Comparison of ENCODE assay signal across 28 cellular contexts in genomic region chr20:40294175-40294574, GRCh38.
A peak's percentile ranks its signal among the peaks of the same experiment; 100 is the strongest.
DNase-seq lines count a peak whose midpoint lies in the region; TF ChIP-seq lines count a peak whose summit lies in the region.
"Had no signal": no experiment of that assay in that cellular context is flagged by ENCODE, and none has a peak within 500 bp of the region (broad histone marks: within the 10 kb centered on the region; RNA-seq: fewer than 3 reads in every experiment).

No MANE protein-coding gene starts in this region.

- no peak for TF ChIP-seq POLR2A in esophagus muscularis mucosa (IDR thresholded peaks at IDR 0.05; ENCODE audit: low read depth)

- DNase-seq in esophagus muscularis mucosa (ENCODE audit: extremely low spot score) (peak; percentile 70), osteocyte (ENCODE audit: extremely low spot score, unreplicated experiment) (no peak), tibial artery (peak; percentile 55 to 74), endodermal cell (no peak), RPMI8226 (no peak), NCI-H2107 (lab: John Stamatoyannopoulos, UW) (no peak)
- DNase-seq: activated CD4-positive, alpha-beta memory T cell treated with anti-CD3 and anti-CD28 coated beads, Interleukin-2, amount 10 ng/mL, durations not matched to agents 7 days and 5 days; activated CD4-positive, alpha-beta T cell treated with anti-CD3 and anti-CD28 coated beads for 1 hour; activated CD8-positive, alpha-beta memory T cell treated with anti-CD3 and anti-CD28 coated beads, Interleukin-2, amount 50 U/mL, for 4 hours; activated naive CD4-positive, alpha-beta T cell; activated naive CD8-positive, alpha-beta T cell treated with anti-CD3 and anti-CD28 coated beads, Interleukin-2, amount 50 U/mL, for 24 hours; cerebellar nuclear complex; head of caudate nucleus; lower lobe of right lung; naive thymus-derived CD4-positive, alpha-beta T cell; NCI-H1048; NCI-H187; NCI-H2171 treated with DMSO at 0.1 percent for 48 hours; NCI-H524; NK-92 treated with Interleukin-12 subunit alpha and Interleukin-12 subunit beta, amount 100 ng/mL, for 24 hours; occipital lobe; PC-3; stimulated activated CD8-positive, alpha-beta memory T cell treated with anti-CD3 and anti-CD28 coated beads, Interleukin-4, amount 100 ng/mL, for 48 hours; T-helper 17 cell had no signal

- H3K27me3 Mint-ChIP-seq in brain (peaks cover 8% of the 10 kb centered on the region), osteocyte (ENCODE audit: unreplicated experiment) (no peaks in the 10 kb centered on the region), endodermal cell (ENCODE audit: insufficient read depth) (no peaks in the 10 kb centered on the region)
- H3K27me3 Mint-ChIP-seq: activated CD4-positive, alpha-beta memory T cell treated with anti-CD3 and anti-CD28 coated beads, Interleukin-2, amount 10 ng/mL, durations not matched to agents 7 days and 5 days; activated naive CD8-positive, alpha-beta T cell treated with anti-CD3 and anti-CD28 coated beads, Interleukin-2, amount 50 U/mL, for 24 hours had no signal

- H3K4me1 ChIP-seq in esophagus muscularis mucosa (peaks cover 0 to 21% (median 18%) of the 10 kb centered on the region in 4 donors), tibial artery (peaks cover 0 to 35% (median 20%) of the 10 kb centered on the region in 4 donors), endodermal cell (ENCODE audit: control insufficient read depth, insufficient read depth, low read length) (peaks cover 9% of the 10 kb centered on the region)
- H3K4me1 ChIP-seq: BLaER1, lower lobe of right lung had no signal

- H3K4me3 ChIP-seq in esophagus muscularis mucosa (no peak overlapping the region), tibial artery (no peak overlapping the region), endodermal cell (ENCODE audit: low read length) (no peak overlapping the region)
- H3K4me3 ChIP-seq: BLaER1, GM12878, lower lobe of right lung had no signal

- intact Hi-C loops in esophagus muscularis mucosa (cut with DNase I) (no loop called here), tibial artery (cut with DNase I; ENCODE audit: low total_unique reads) (no loop called here)

- H3K36me3 ChIP-seq in esophagus muscularis mucosa (no peaks in the 10 kb centered on the region), tibial artery (no peaks in the 10 kb centered on the region), endodermal cell (ENCODE audit: control insufficient read depth, insufficient read depth, low read length) (no peaks in the 10 kb centered on the region)
- H3K36me3 ChIP-seq: BLaER1, lower lobe of right lung had no signal

- H3K4me3 Mint-ChIP-seq in brain (peak overlapping the region in 1 of 5 experiments; percentile 42), osteocyte (ENCODE audit: unreplicated experiment) (no peak overlapping the region), endodermal cell (no peak overlapping the region)
- H3K4me3 Mint-ChIP-seq: activated CD4-positive, alpha-beta memory T cell treated with anti-CD3 and anti-CD28 coated beads, Interleukin-2, amount 10 ng/mL, durations not matched to agents 7 days and 5 days; activated naive CD8-positive, alpha-beta T cell treated with anti-CD3 and anti-CD28 coated beads, Interleukin-2, amount 50 U/mL, for 24 hours; naive thymus-derived CD4-positive, alpha-beta T cell; stimulated activated naive CD8-positive, alpha-beta T cell treated with anti-CD3 and anti-CD28 coated beads, Interleukin-15, Interleukin-2, amounts not matched to agents 100 ng/mL and 50 ng/mL, for 24 hours; T-helper 17 cell had no signal

- no peaks in the 10 kb centered on the region for H3K27me3 ChIP-seq in esophagus muscularis mucosa
- H3K27me3 ChIP-seq in tibial artery, result no peaks in the 10 kb centered on the region
- H3K27me3 ChIP-seq in endodermal cell (ENCODE audit: control insufficient read depth, insufficient read depth, low read length, poor library complexity, severe bottlenecking), result no peaks in the 10 kb centered on the region
- H3K27me3 ChIP-seq: BLaER1 had no signal

- H3K27ac Mint-ChIP-seq in brain, result peak overlapping the region in 3 of 5 experiments; percentile 23 to 59 (median 30)
- peak overlapping the region; percentile 39 for H3K27ac Mint-ChIP-seq in osteocyte (ENCODE audit: unreplicated experiment)
- no peak overlapping the region for H3K27ac Mint-ChIP-seq in endodermal cell
- H3K27ac Mint-ChIP-seq: activated CD4-positive, alpha-beta memory T cell treated with anti-CD3 and anti-CD28 coated beads, Interleukin-2, amount 10 ng/mL, durations not matched to agents 7 days and 5 days; activated naive CD8-positive, alpha-beta T cell treated with anti-CD3 and anti-CD28 coated beads, Interleukin-2, amount 50 U/mL, for 24 hours; naive thymus-derived CD4-positive, alpha-beta T cell; stimulated activated naive CD8-positive, alpha-beta T cell treated with anti-CD3 and anti-CD28 coated beads, Interleukin-15, Interleukin-2, amounts not matched to agents 100 ng/mL and 50 ng/mL, for 24 hours; T-helper 17 cell had no signal

- no peak for TF ChIP-seq CTCF in brain (conservative IDR thresholded peaks at IDR 0.05)
- TF ChIP-seq CTCF in esophagus muscularis mucosa (IDR thresholded peaks at IDR 0.05), result no peak
- no peak for TF ChIP-seq CTCF in osteocyte (IDR thresholded peaks at IDR 0.05)
- TF ChIP-seq CTCF in tibial artery (IDR thresholded peaks at IDR 0.05), result no peak
- no peak for TF ChIP-seq CTCF in endodermal cell (conservative IDR thresholded peaks at IDR 0.05)

- H3K9me3 ChIP-seq in esophagus muscularis mucosa (peaks cover 0 to 7% (median 5%) of the 10 kb centered on the region in 4 donors), tibial artery (no peaks in the 10 kb centered on the region), endodermal cell (ENCODE audit: control insufficient read depth, low read length) (peaks cover 15% of the 10 kb centered on the region)
- H3K9me3 ChIP-seq: BLaER1 had no signal

- peak overlapping the region in 2 of 4 donors; percentile 0 to 34 for H3K27ac ChIP-seq in esophagus muscularis mucosa (replicated peaks in 1 of 4)
- H3K27ac ChIP-seq in tibial artery, result peak overlapping the region; percentile 68 to 71
- H3K27ac ChIP-seq in endodermal cell (ENCODE audit: low read depth, low read length), result no peak overlapping the region
- H3K27ac ChIP-seq: BLaER1, lower lobe of right lung had no signal

- H3K9ac ChIP-seq in endodermal cell (ENCODE audit: extremely low read depth, low read length, poor library complexity, severe bottlenecking), result no peak overlapping the region
- H3K9ac ChIP-seq: BLaER1 had no signal

- no peak for TF ChIP-seq EP300 in esophagus muscularis mucosa (IDR thresholded peaks at IDR 0.05)

- 40% methylated on average over 6 of the region's 6 CpGs for WGBS in esophagus muscularis mucosa
- WGBS in endodermal cell (ENCODE audit: insufficient coverage in 1 of 2, insufficient read length in 1 of 2), 2 experiments, result 87% methylated on average over 6 of the region's 6 CpGs

- H3K9me3 Mint-ChIP-seq in brain (peaks cover 0 to 9% (median 2%) of the 10 kb centered on the region in 5 experiments), osteocyte (ENCODE audit: unreplicated experiment) (no peaks in the 10 kb centered on the region), endodermal cell (no peaks in the 10 kb centered on the region)
- H3K9me3 Mint-ChIP-seq: activated CD4-positive, alpha-beta memory T cell treated with anti-CD3 and anti-CD28 coated beads, Interleukin-2, amount 10 ng/mL, durations not matched to agents 7 days and 5 days; activated naive CD8-positive, alpha-beta T cell treated with anti-CD3 and anti-CD28 coated beads, Interleukin-2, amount 50 U/mL, for 24 hours; stimulated activated naive CD8-positive, alpha-beta T cell treated with anti-CD3 and anti-CD28 coated beads, Interleukin-15, Interleukin-2, amounts not matched to agents 100 ng/mL and 50 ng/mL, for 24 hours had no signal

- H3K36me3 Mint-ChIP-seq in brain (no peaks in the 10 kb centered on the region), osteocyte (ENCODE audit: unreplicated experiment) (no peaks in the 10 kb centered on the region), endodermal cell (ENCODE audit: low read depth) (no peaks in the 10 kb centered on the region)
- H3K36me3 Mint-ChIP-seq: naive thymus-derived CD4-positive, alpha-beta T cell had no signal

- H3K4me1 Mint-ChIP-seq in brain (peaks cover 18% of the 10 kb centered on the region), osteocyte (ENCODE audit: unreplicated experiment) (peaks cover 30% of the 10 kb centered on the region), endodermal cell (peaks cover 18% of the 10 kb centered on the region)
- H3K4me1 Mint-ChIP-seq: activated CD4-positive, alpha-beta memory T cell treated with anti-CD3 and anti-CD28 coated beads, Interleukin-2, amount 10 ng/mL, durations not matched to agents 7 days and 5 days; activated naive CD8-positive, alpha-beta T cell treated with anti-CD3 and anti-CD28 coated beads, Interleukin-2, amount 50 U/mL, for 24 hours; naive thymus-derived CD4-positive, alpha-beta T cell; T-helper 17 cell had no signal

Comparison
In these comparisons a context has a peak if more than half of its experiments do, and no peak if none do; other contexts are left out.
1. DNase-seq: peak in esophagus muscularis mucosa (single experiment) and tibial artery (2 of 2); none in osteocyte (single experiment), endodermal cell (single experiment), RPMI8226 (single experiment) and NCI-H2107 (single experiment).